Comparison of ENCODE assay signal across 19 cellular contexts in genomic region chr2:120857422-120857821, GRCh38.
"Had no signal": no experiment of that assay in that cellular context is flagged by ENCODE, and none has a peak within 500 bp of the region (broad histone marks: within the 10 kb centered on the region; RNA-seq: fewer than 3 reads in every experiment).

No MANE protein-coding gene starts in this region.

- H3K27me3 ChIP-seq: MG63 had no signal

- H3K9me3 ChIP-seq: MG63 had no signal

- H3K4me3 ChIP-seq: MG63 had no signal

- DNase-seq: IMR-90, Karpas-422, KG1, MG63, NCI-H1092 treated with DMSO at 0.1 percent for 48 hours, NCI-H1436, NCI-H187, NCI-H2029, NCI-H2081 treated with DMSO at 0.1 percent for 48 hours, NCI-H2171, NCI-H226, NCI-H510A, NCI-H524 treated with DMSO at 0.1 percent for 48 hours, NCI-H69, NCI-H774, RPMI8226, SHP77 had no signal

- FAIRE-seq: HepG2, RCC 7860 had no signal

- H3K36me3 ChIP-seq: MG63 had no signal
